Comparison of ENCODE assay signal across 8 cellular contexts in the genomic region with DNA sequence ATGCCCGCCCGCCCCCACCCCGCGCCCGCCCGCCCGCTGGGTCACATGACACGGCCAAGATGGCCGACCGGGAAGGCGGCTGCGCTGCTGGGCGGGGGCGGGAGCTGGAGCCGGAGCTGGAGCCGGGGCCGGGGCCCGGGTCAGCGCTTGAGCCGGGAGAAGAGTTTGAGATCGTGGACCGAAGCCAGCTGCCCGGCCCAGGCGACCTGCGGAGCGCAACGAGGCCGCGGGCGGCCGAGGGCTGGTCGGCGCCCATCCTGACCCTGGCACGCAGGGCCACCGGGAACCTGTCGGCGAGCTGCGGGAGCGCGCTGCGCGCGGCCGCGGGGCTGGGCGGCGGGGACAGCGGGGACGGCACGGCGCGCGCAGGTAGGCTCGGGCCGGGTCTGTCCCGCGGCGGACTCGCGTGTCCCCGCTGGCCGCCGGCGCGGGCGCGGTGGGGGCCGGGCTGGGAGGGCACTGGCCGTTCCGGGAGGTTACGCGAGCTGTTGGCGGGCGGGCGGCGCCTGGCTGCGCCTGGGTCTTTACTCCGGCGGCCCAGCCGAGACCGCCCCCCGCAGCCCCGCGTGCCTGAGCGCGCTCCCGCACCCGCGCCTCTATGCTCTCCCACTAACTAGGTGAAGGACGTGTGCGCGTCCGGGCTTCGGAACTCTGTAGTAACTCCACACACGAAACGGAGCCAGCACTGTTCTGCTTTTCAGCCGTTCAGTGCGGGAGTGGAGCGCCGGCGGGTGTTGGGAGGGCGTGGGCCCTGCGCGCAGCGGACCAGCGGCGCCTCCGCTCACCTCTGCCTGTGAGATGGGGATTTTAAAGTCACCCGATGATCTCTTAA. TPM values are rescaled to one million over a fixed set of nuclear protein-coding genes. Genes with fewer than 3 reads are reported as not detected.
A peak's percentile ranks its signal among the peaks of the same experiment; 100 is the strongest.
DNase-seq lines count a peak whose midpoint lies in the region; ATAC-seq and TF ChIP-seq lines count a peak whose summit lies in the region.

A gene with protein sequence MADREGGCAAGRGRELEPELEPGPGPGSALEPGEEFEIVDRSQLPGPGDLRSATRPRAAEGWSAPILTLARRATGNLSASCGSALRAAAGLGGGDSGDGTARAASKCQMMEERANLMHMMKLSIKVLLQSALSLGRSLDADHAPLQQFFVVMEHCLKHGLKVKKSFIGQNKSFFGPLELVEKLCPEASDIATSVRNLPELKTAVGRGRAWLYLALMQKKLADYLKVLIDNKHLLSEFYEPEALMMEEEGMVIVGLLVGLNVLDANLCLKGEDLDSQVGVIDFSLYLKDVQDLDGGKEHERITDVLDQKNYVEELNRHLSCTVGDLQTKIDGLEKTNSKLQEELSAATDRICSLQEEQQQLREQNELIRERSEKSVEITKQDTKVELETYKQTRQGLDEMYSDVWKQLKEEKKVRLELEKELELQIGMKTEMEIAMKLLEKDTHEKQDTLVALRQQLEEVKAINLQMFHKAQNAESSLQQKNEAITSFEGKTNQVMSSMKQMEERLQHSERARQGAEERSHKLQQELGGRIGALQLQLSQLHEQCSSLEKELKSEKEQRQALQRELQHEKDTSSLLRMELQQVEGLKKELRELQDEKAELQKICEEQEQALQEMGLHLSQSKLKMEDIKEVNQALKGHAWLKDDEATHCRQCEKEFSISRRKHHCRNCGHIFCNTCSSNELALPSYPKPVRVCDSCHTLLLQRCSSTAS (plus strand): TSS at position 44 of the 832 bp plus-strand sequence. CDS start 16 bp downstream, at position 60.

- H3K4me1 Mint-ChIP-seq in activated naive CD4-positive, alpha-beta T cell treated with anti-CD3 and anti-CD28 coated beads, Interleukin-2, amount 10 ng/mL, durations not matched to agents 7 days and 5 days, result peaks cover 39% of the 10 kb centered on the region
- peaks cover 37% of the 10 kb centered on the region for H3K4me1 Mint-ChIP-seq in osteocyte (ENCODE audit: unreplicated experiment)

- H3K9me3 Mint-ChIP-seq in activated naive CD4-positive, alpha-beta T cell treated with anti-CD3 and anti-CD28 coated beads, Interleukin-2, amount 10 ng/mL, durations not matched to agents 7 days and 5 days, result no peaks in the 10 kb centered on the region
- no peaks in the 10 kb centered on the region for H3K9me3 Mint-ChIP-seq in osteocyte (ENCODE audit: unreplicated experiment)

- no peak for TF ChIP-seq CTCF in osteocyte (IDR thresholded peaks at IDR 0.05)
- peak in 2 of 3 experiments; percentile 3 to 25 for TF ChIP-seq CTCF in testis (IDR thresholded peaks at IDR 0.05)

- no peak for TF ChIP-seq POLR2A in testis (IDR thresholded peaks at IDR 0.05)

- peak within 1 kb of the TSS; percentile 85 for H3K4me3 ChIP-seq in Jurkat, Clone E6-1 (ENCODE audit: low read length)
- H3K4me3 ChIP-seq in testis, result peak within 1 kb of the TSS; percentile 89 to 92

- peak within 1 kb of the TSS; percentile 68 to 97 for H3K27ac ChIP-seq in testis

- CTCF ChIA-PET in activated naive CD4-positive, alpha-beta T cell treated with anti-CD3 and anti-CD28 coated beads, Interleukin-2, amount 10 ng/mL, durations not matched to agents 7 days and 5 days (lab: Charles Lee), result interaction anchor here (0.9 kb wide), 1 partner anchor 73 kb away, joined by 3 read pairs; a partner anchor contains a TSS

- H3K36me3 Mint-ChIP-seq in activated naive CD4-positive, alpha-beta T cell treated with anti-CD3 and anti-CD28 coated beads, Interleukin-2, amount 10 ng/mL, durations not matched to agents 7 days and 5 days, result peaks cover 16% of the 10 kb centered on the region
- no peaks in the 10 kb centered on the region for H3K36me3 Mint-ChIP-seq in osteocyte (ENCODE audit: unreplicated experiment)

- no peaks in the 10 kb centered on the region for H3K27me3 Mint-ChIP-seq in activated naive CD4-positive, alpha-beta T cell treated with anti-CD3 and anti-CD28 coated beads, Interleukin-2, amount 10 ng/mL, durations not matched to agents 7 days and 5 days
- no peaks in the 10 kb centered on the region for H3K27me3 Mint-ChIP-seq in osteocyte (ENCODE audit: unreplicated experiment)

- 0 to 1% methylated on average over 1 to 25 of the region's 109 CpGs for WGBS in testis, 2 donors

- H3K27me3 ChIP-seq in testis, result no peaks in the 10 kb centered on the region

- intact Hi-C loops in testis (cut with DNase I; ENCODE audit: low total_unique reads), result no loop called here

- DNase-seq in EL (peak; percentile 81), SK-N-DZ (ENCODE audit: low spot score) (peak; percentile 65), glomerular endothelial cell (ENCODE audit: extremely low read depth, low read depth, low spot score) (no peak), osteocyte (ENCODE audit: extremely low spot score, unreplicated experiment) (peak; percentile 93), testis (peak; percentile 89)
- DNase-seq in Jurkat, Clone E6-1 (ENCODE audit: low read depth, low spot score), result peak; percentile 58
- DNase-seq in activated naive CD4-positive, alpha-beta T cell treated with anti-CD3 and anti-CD28 coated beads, Interleukin-2, amount 10 ng/mL, durations not matched to agents 7 days and 5 days, result peak; percentile 85

- no peaks in the 10 kb centered on the region for H3K36me3 ChIP-seq in testis (ENCODE audit: low read depth, missing control alignments)

- peak within 1 kb of the TSS; percentile 97 for H3K27ac Mint-ChIP-seq in activated naive CD4-positive, alpha-beta T cell treated with anti-CD3 and anti-CD28 coated beads, Interleukin-2, amount 10 ng/mL, durations not matched to agents 7 days and 5 days
- peak within 1 kb of the TSS; percentile 99 for H3K27ac Mint-ChIP-seq in osteocyte (ENCODE audit: unreplicated experiment)

- peak within 1 kb of the TSS; percentile 97 for H3K4me3 Mint-ChIP-seq in activated naive CD4-positive, alpha-beta T cell treated with anti-CD3 and anti-CD28 coated beads, Interleukin-2, amount 10 ng/mL, durations not matched to agents 7 days and 5 days
- H3K4me3 Mint-ChIP-seq in osteocyte (ENCODE audit: unreplicated experiment), result peak within 1 kb of the TSS; percentile 94

- peak; percentile 81 for ATAC-seq in GM21619 (IDR thresholded peaks at IDR 0.05; ENCODE audit: unreplicated experiment)

- H3K4me1 ChIP-seq in testis, result peaks cover 15% of the 10 kb centered on the region

- H3K9me3 ChIP-seq in testis, result no peaks in the 10 kb centered on the region

RNA-seq across cellular contexts. Expression of the gene that starts here (rescaled TPM):
- polyA plus RNA-seq in Jurkat, Clone E6-1 (2012; ENCODE audit: insufficient read depth, insufficient read length), result 43.8 TPM
- 17.3 and 22.2 TPM in 2 replicates for polyA plus RNA-seq in SK-N-DZ (2014; cell fraction: cytosol; rRNA removed)
- polyA plus RNA-seq in SK-N-DZ (2014; cell fraction: nucleus; rRNA removed), result 39.8 and 47.4 TPM in 2 replicates
- 36.5 and 40.3 TPM in 2 replicates for total RNA-seq in glomerular endothelial cell
- 46.5 and 55.4 TPM in 2 replicates for total RNA-seq in osteocyte
- 10 to 100 TPM; 47.0 to 51.2 TPM for total RNA-seq in testis
- polyA plus RNA-seq in testis (ENCODE audit: insufficient read depth, low read depth, low replicate concordance), result 28.6 TPM
